In the genomic region with DNA sequence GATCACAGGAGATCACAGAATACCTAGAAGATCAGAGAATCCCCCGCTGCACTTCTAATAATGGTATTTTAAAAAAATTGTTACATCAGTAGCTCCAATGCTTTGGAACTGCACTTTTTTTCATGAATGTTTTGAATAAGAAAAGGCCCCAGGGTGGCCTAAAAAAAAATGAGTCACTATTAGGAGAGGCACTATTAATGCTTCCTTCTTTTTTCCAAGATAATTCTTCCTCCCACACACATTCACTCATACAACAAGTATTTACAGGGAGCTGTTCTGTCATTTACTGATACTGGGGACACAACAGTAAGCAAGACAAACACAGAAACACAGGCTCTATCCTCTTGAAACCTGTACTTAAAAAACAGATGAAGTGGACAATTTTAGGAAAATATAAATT, we compare ENCODE assay signal across 11 cellular contexts. TPM values are rescaled to one million over a fixed set of nuclear protein-coding genes. Genes with fewer than 3 reads are reported as not detected.
DNase-seq lines count a peak whose midpoint lies in the region; ATAC-seq and TF ChIP-seq lines count a peak whose summit lies in the region.
"Had no signal": no experiment of that assay in that cellular context is flagged by ENCODE, and none has a peak within 500 bp of the region (broad histone marks: within the 10 kb centered on the region; RNA-seq: fewer than 3 reads in every experiment).

No MANE protein-coding gene starts in this region.

- H3K79me2 ChIP-seq in smooth muscle cell (ENCODE audit: low read depth) = no peaks in the 10 kb centered on the region

- DNase-seq in GM03348 (ENCODE audit: low spot score) (peak; percentile 72), T-helper 17 cell (no peak), fibroblast of villous mesenchyme (ENCODE audit: low read depth) (peak; percentile 73), smooth muscle cell (lab: John Stamatoyannopoulos, UW; ENCODE audit: unreplicated experiment) (no peak), GDM1 (lab: John Stamatoyannopoulos, UW) (no peak)
- DNase-seq in naive thymus-derived CD8-positive, alpha-beta T cell = no peak
- DNase-seq: NCI-H1436 treated with DMSO at 0.1 percent for 48 hours, NCI-H526 treated with DMSO at 0.1 percent for 48 hours, SIG-M5 had no signal

- peaks cover 4% of the 10 kb centered on the region for H3F3A ChIP-seq in smooth muscle cell (ENCODE audit: low read depth)

- H3K9me3 Mint-ChIP-seq in naive thymus-derived CD8-positive, alpha-beta T cell = no peaks in the 10 kb centered on the region

- no peak overlapping the region for H3K4me3 ChIP-seq in fibroblast of villous mesenchyme (ENCODE audit: low read depth, low read length)
- peak overlapping the region; percentile 28 for H3K4me3 ChIP-seq in smooth muscle cell

- H3K9me3 ChIP-seq in T-helper 17 cell (ENCODE audit: control insufficient read depth, low read length, poor library complexity, severe bottlenecking) (no peaks in the 10 kb centered on the region), smooth muscle cell (replicated peaks; ENCODE audit: low read depth) (no peaks in the 10 kb centered on the region)
- H3K9me3 ChIP-seq: testis had no signal

- no peaks in the 10 kb centered on the region for H3K27me3 ChIP-seq in smooth muscle cell (ENCODE audit: low read depth)
- H3K27me3 ChIP-seq: testis had no signal

- WGBS in smooth muscle cell (ENCODE audit: low lambda C conversion rate) = 95% methylated on average over 1 of the region's 1 CpG

- H3K4me3 Mint-ChIP-seq in T-helper 17 cell = no peak overlapping the region
- H3K4me3 Mint-ChIP-seq in naive thymus-derived CD8-positive, alpha-beta T cell = peak overlapping the region in 5 of 10 donors; percentile 24 to 78 (median 54)

- H3K27ac ChIP-seq in smooth muscle cell (ENCODE audit: low read depth) = peak overlapping the region; percentile 68
- H3K27ac ChIP-seq: testis had no signal

- H3K36me3 ChIP-seq in smooth muscle cell (ENCODE audit: low read depth) = no peaks in the 10 kb centered on the region

- peaks cover 5% of the 10 kb centered on the region for H3K4me1 ChIP-seq in smooth muscle cell (ENCODE audit: low read depth)

- no peaks in the 10 kb centered on the region for H3K27me3 Mint-ChIP-seq in T-helper 17 cell
- peaks cover 0 to 1% (median 0%) of the 10 kb centered on the region in 5 donors for H3K27me3 Mint-ChIP-seq in naive thymus-derived CD8-positive, alpha-beta T cell

- H3K4me2 ChIP-seq in smooth muscle cell = peak overlapping the region; percentile 81

- POLR2A ChIA-PET in naive thymus-derived CD8-positive, alpha-beta T cell (lab: Charles Lee) = interaction anchor here (1.2 to 6.5 kb wide), 2 partner anchors 76 to 188 kb away, joined by 4 to 69 read pairs; no protein-coding TSS in a partner anchor

- no peak overlapping the region for H3K9ac ChIP-seq in smooth muscle cell (ENCODE audit: low read depth)

- no peaks in the 10 kb centered on the region for H3K36me3 Mint-ChIP-seq in T-helper 17 cell (ENCODE audit: low read depth)
- H3K36me3 Mint-ChIP-seq in naive thymus-derived CD8-positive, alpha-beta T cell = no peaks in the 10 kb centered on the region

- TF ChIP-seq CTCF in fibroblast of villous mesenchyme (IDR thresholded peaks at IDR 0.05; ENCODE audit: insufficient read depth, low read depth, low read length) = no peak
- no peak for TF ChIP-seq CTCF in smooth muscle cell (IDR thresholded peaks at IDR 0.05; ENCODE audit: borderline replicate concordance, insufficient read depth, poor library complexity, severe bottlenecking)

- ATAC-seq in T-helper 17 cell (no peak), GM18867 (IDR thresholded peaks at IDR 0.05; ENCODE audit: unreplicated experiment) (no peak)
- no peak for ATAC-seq in naive thymus-derived CD8-positive, alpha-beta T cell

- H3K4me1 Mint-ChIP-seq in T-helper 17 cell = peaks cover 9% of the 10 kb centered on the region
- peaks cover 6 to 14% (median 12%) of the 10 kb centered on the region in 4 donors for H3K4me1 Mint-ChIP-seq in naive thymus-derived CD8-positive, alpha-beta T cell

- peak overlapping the region; percentile 19 for H2AFZ ChIP-seq in smooth muscle cell (ENCODE audit: low read depth)

- H4K20me1 ChIP-seq in smooth muscle cell (ENCODE audit: low read depth) = no peaks in the 10 kb centered on the region

- H3K27ac Mint-ChIP-seq in T-helper 17 cell = peak overlapping the region; percentile 80
- H3K27ac Mint-ChIP-seq in naive thymus-derived CD8-positive, alpha-beta T cell = peak overlapping the region in 2 of 10 donors; percentile 67 to 84

RNA-seq across cellular contexts. Expression of a gene that starts 0.7 kb away (rescaled TPM):
- total RNA-seq in T-helper 17 cell (not detected), fibroblast of villous mesenchyme (not detected in 2 replicates), smooth muscle cell (not detected in 2 replicates)
- 0.21 TPM in 1 of 2 replicates, not detected in the other for polyA plus RNA-seq in smooth muscle cell
- total RNA-seq in naive thymus-derived CD8-positive, alpha-beta T cell = not detected
- polyA plus RNA-seq in naive thymus-derived CD8-positive, alpha-beta T cell = under 1 TPM in 2 of 3 donors, not detected in 1; 0.19 to 0.30 TPM

RNA-seq across cellular contexts. Expression of a gene that starts 6.3 kb away (rescaled TPM):
- total RNA-seq in T-helper 17 cell (1 to 10 TPM; 6.2 to 8.6 TPM), fibroblast of villous mesenchyme (18.4 and 19.0 TPM in 2 replicates), smooth muscle cell (18.6 and 20.7 TPM in 2 replicates)
- 2.8 and 4.8 TPM in 2 replicates for polyA plus RNA-seq in smooth muscle cell
- total RNA-seq in naive thymus-derived CD8-positive, alpha-beta T cell = 10 to 100 TPM; 15.6 to 18.9 TPM
- polyA plus RNA-seq in naive thymus-derived CD8-positive, alpha-beta T cell = 1 to 10 TPM; 4.7 to 6.5 (median 4.9) TPM

RNA-seq across cellular contexts. Expression of a gene that starts 48.4 kb away (rescaled TPM):
- total RNA-seq in T-helper 17 cell = 100 to 1,000 TPM; 169 to 201 TPM
- 148 and 225 TPM in 2 replicates for total RNA-seq in fibroblast of villous mesenchyme
- 103 and 132 TPM in 2 replicates for total RNA-seq in smooth muscle cell
- 115 and 126 TPM in 2 replicates for polyA plus RNA-seq in smooth muscle cell
- 100 to 1,000 TPM; 187 to 193 TPM for total RNA-seq in naive thymus-derived CD8-positive, alpha-beta T cell
- polyA plus RNA-seq in naive thymus-derived CD8-positive, alpha-beta T cell = 100 to 1,000 TPM; 176 to 196 (median 180) TPM

Comparison
In these comparisons a context has a peak if more than half of its experiments do, and no peak if none do; other contexts are left out.
1. DNase-seq: peak in GM03348 (single experiment) and fibroblast of villous mesenchyme (single experiment); none in T-helper 17 cell (0 of 3), smooth muscle cell (single experiment), naive thymus-derived CD8-positive, alpha-beta T cell (0 of 10) and GDM1 (single experiment).